Comparison of ENCODE assay signal across 24 cellular contexts in the genomic region with DNA sequence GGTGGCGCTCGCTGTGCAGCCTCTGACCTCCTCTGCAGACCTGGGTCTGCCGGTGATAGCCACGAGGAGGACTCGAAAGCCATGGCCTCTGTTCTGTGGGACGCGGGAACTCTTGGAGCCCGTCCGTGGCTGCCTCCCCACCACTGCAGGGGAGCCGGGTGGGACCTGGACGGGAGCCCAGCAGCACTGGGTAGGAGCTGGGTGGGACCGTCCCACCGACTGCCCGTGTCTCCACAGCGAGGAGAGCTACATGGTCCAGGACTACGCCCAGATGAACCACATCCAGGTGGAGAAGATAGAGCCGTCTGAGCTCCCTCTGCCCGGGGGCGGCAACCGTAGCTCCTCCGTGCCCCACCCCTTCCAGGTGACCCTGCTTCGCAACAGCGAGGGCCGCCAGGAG. TPM values are rescaled to one million over a fixed set of nuclear protein-coding genes. Genes with fewer than 3 reads are reported as not detected.
"Had no signal": no experiment of that assay in that cellular context is flagged by ENCODE, and none has a peak within 500 bp of the region (broad histone marks: within the 10 kb centered on the region; RNA-seq: fewer than 3 reads in every experiment).

No MANE protein-coding gene starts in this region.

- H3K4me1 ChIP-seq: left lung, lower lobe of right lung, parathyroid adenoma, right atrium auricular region, tibial artery, uterus had no signal

- H3K27me3 ChIP-seq: right atrium auricular region, uterus had no signal

- ATAC-seq: left colon; left lung; lower lobe of right lung; naive thymus-derived CD8-positive, alpha-beta T cell; sciatic nerve; stimulated activated effector memory CD8-positive, alpha-beta T cell treated with anti-CD3 and anti-CD28 coated beads, Interleukin-12 subunit alpha, Interleukin-12 subunit beta, amount 100 ng/mL, for 72 hours had no signal

- H3K4me3 ChIP-seq: left lung, lower lobe of right lung, right atrium auricular region, skin epidermis, suprapubic skin, thoracic aorta, tibial artery, uterus had no signal

- H2AFZ ChIP-seq: parathyroid adenoma had no signal

- H3K79me2 ChIP-seq: parathyroid adenoma had no signal

- H3K36me3 ChIP-seq: left lung, lower lobe of right lung, neutrophil, right atrium auricular region, suprapubic skin, thoracic aorta, tibial artery, uterus had no signal

- H3K9ac ChIP-seq: parathyroid adenoma had no signal

- H3K9me3 ChIP-seq: left lung, lower lobe of right lung, neutrophil, right atrium auricular region, suprapubic skin, thoracic aorta, tibial artery, uterus had no signal

- H3K27ac ChIP-seq: left lung, lower lobe of right lung, neutrophil, parathyroid adenoma, right atrium auricular region, skin epidermis, suprapubic skin, thoracic aorta, tibial artery, uterus had no signal

- DNase-seq: hypothalamus; immature natural killer cell; kidney; left colon; left lung; lower lobe of right lung; mammary epithelial cell; mesenchymal stem cell; naive thymus-derived CD8-positive, alpha-beta T cell; occipital lobe; stimulated activated CD4-positive, alpha-beta T cell treated with anti-CD3 and anti-CD28 coated beads, Interleukin-12 subunit alpha, Interleukin-12 subunit beta, amount 100 ng/mL, for 4 hours; stimulated activated CD4-positive, alpha-beta T cell treated with anti-CD3 and anti-CD28 coated beads, Interleukin-15, amount 100 ng/mL, for 24 hours; stimulated activated CD4-positive, alpha-beta T cell treated with anti-CD3 and anti-CD28 coated beads, Interleukin-4, amount 100 ng/mL, for 24 hours; stimulated activated naive CD4-positive, alpha-beta T cell; tibial artery; uterus had no signal

RNA-seq across cellular contexts. Expression of a gene that starts 23.7 kb away (rescaled TPM):
- polyA plus RNA-seq: immature natural killer cell; naive thymus-derived CD8-positive, alpha-beta T cell had no signal
